ENCODE assay signal across 8 cellular contexts in the genomic region with DNA sequence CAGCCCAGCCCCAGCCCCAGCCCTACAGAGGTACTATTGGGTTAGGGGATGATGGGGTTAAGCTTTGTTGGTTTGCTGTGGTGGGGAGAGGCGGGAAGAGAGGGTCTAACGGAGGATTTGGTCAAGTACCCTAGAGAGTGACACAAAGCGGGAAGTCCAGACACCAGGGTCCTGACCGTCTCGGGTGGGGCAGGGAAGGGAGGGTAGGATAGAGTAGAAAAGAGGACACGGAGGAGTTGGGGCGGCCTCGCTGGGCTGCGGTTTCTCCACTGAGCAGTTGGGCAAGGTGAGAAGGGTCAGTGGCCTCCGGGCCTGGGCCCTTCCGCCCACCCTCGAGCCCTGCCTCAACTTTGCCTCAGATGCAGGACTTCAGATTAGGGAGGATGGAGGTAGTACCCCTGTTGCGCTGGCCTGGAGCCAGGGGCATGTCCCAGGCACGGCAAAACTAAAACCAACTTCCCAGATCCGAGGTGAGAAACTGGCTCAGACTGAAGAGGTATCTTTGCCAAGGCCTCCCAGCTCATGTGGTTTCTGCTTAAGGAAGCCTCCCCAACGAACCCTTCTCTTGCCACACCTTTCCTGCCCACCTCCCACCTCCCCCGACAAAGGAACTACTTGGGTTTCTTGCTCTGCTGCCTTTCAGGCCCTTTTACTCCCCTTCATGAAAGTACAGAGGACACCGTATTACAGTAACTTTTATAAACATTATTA. TPM values are rescaled to one million over a fixed set of nuclear protein-coding genes. Genes with fewer than 3 reads are reported as not detected.
DNase-seq lines count a peak whose midpoint lies in the region; ATAC-seq and TF ChIP-seq lines count a peak whose summit lies in the region.

No MANE protein-coding gene starts in this region.

- no peaks in the 10 kb centered on the region for H3K27me3 Mint-ChIP-seq in activated T-helper 17 cell treated with anti-CD3 and anti-CD28 coated beads, Interleukin-2, amount 50 U/mL, for 72 hours

- H3K4me1 Mint-ChIP-seq in activated T-helper 17 cell treated with anti-CD3 and anti-CD28 coated beads, Interleukin-2, amount 50 U/mL, for 72 hours: peaks cover 36% of the 10 kb centered on the region

- H3K27me3 ChIP-seq in BLaER1: no peaks in the 10 kb centered on the region
- no peaks in the 10 kb centered on the region; the same call in 1 of the 2 replicates for H3K27me3 ChIP-seq in HUES48 (ENCODE audit: control insufficient read depth, insufficient read depth, low read length)
- H3K27me3 ChIP-seq in right atrium auricular region: no peaks in the 10 kb centered on the region
- no peaks in the 10 kb centered on the region for H3K27me3 ChIP-seq in gastrocnemius medialis

- TF ChIP-seq CTCF in right atrium auricular region (IDR thresholded peaks at IDR 0.05) (no peak), gastrocnemius medialis (IDR thresholded peaks at IDR 0.05 in 4 of 5, conservative IDR thresholded peaks at IDR 0.05 in 1 of 5) (no peak)

- in situ Hi-C loops in gastrocnemius medialis (cut with MboI; ENCODE audit: low sequenced_read_pairs in 4 of 4): loop anchor here in 1 of 4 donors (25.0 kb wide), 1 partner anchor 467 kb away; the partner anchor contains the start of gene UBL7

- peak; percentile 2 for ATAC-seq in activated T-helper 17 cell treated with anti-CD3 and anti-CD28 coated beads, Interleukin-2, amount 50 U/mL, for 72 hours (replicated peaks)
- ATAC-seq in gastrocnemius medialis (peak; percentile 11), HG03108 (IDR thresholded peaks at IDR 0.05; ENCODE audit: unreplicated experiment) (no peak)

- H3K9me3 Mint-ChIP-seq in activated T-helper 17 cell treated with anti-CD3 and anti-CD28 coated beads, Interleukin-2, amount 50 U/mL, for 72 hours: no peaks in the 10 kb centered on the region

- peak; percentile 59 for DNase-seq in right atrium auricular region (ENCODE audit: low spot score)
- no peak for DNase-seq in gastrocnemius medialis
- DNase-seq in ureter (ENCODE audit: low spot score): no peak
- DNase-seq in NCI-H345 treated with DMSO at 0.1 percent for 48 hours (lab: John Stamatoyannopoulos, UW; ENCODE audit: unreplicated experiment): no peak

- peaks cover 59% of the 10 kb centered on the region for H3K36me3 Mint-ChIP-seq in activated T-helper 17 cell treated with anti-CD3 and anti-CD28 coated beads, Interleukin-2, amount 50 U/mL, for 72 hours (ENCODE audit: low read depth)

- H3K4me3 Mint-ChIP-seq in activated T-helper 17 cell treated with anti-CD3 and anti-CD28 coated beads, Interleukin-2, amount 50 U/mL, for 72 hours: peak overlapping the region; percentile 98

- intact Hi-C loops in gastrocnemius medialis (cut with DNase I; ENCODE audit: low total_unique reads): loop anchor here (5.0 to 10.0 kb wide), 3 partner anchors 470 to 1457 kb away; partner anchors contain the start of genes ARID3B, SIN3A and UBL7

- peak overlapping the region; percentile 97 for H3K4me2 ChIP-seq in BLaER1

- H3K4me1 ChIP-seq in BLaER1 (peaks cover 81% of the 10 kb centered on the region), HUES48 (ENCODE audit: control insufficient read depth, insufficient read depth, low read length) (peaks cover 9% of the 10 kb centered on the region), right atrium auricular region (peaks cover 0 to 85% of the 10 kb centered on the region in 2 donors), gastrocnemius medialis (peaks cover 50 to 56% of the 10 kb centered on the region in 2 donors)

- H3K27ac ChIP-seq in BLaER1 (peak overlapping the region; percentile 87), HUES48 (ENCODE audit: low read depth, low read length) (peak overlapping the region; percentile 64), right atrium auricular region (peak overlapping the region; percentile 93 to 97), gastrocnemius medialis (peak overlapping the region; percentile 89 to 98 (median 93))

- H3K36me3 ChIP-seq in BLaER1: peaks cover 20% of the 10 kb centered on the region
- H3K36me3 ChIP-seq in HUES48 (ENCODE audit: control insufficient read depth, insufficient read depth, low read length): peaks cover 21% of the 10 kb centered on the region
- peaks cover 10% of the 10 kb centered on the region for H3K36me3 ChIP-seq in right atrium auricular region
- peaks cover 0 to 16% of the 10 kb centered on the region in 2 donors for H3K36me3 ChIP-seq in gastrocnemius medialis

- H3K4me3 ChIP-seq in BLaER1 (peak overlapping the region; percentile 88), HUES48 (ENCODE audit: low read depth, low read length) (peak overlapping the region; percentile 93), right atrium auricular region (peak overlapping the region; percentile 72 to 92), gastrocnemius medialis (peak overlapping the region; percentile 82 to 97 (median 90))

- H3K27ac Mint-ChIP-seq in activated T-helper 17 cell treated with anti-CD3 and anti-CD28 coated beads, Interleukin-2, amount 50 U/mL, for 72 hours: peak overlapping the region; percentile 93

- no peak for TF ChIP-seq POLR2A in gastrocnemius medialis (IDR thresholded peaks at IDR 0.05)

- H3K9me3 ChIP-seq in BLaER1 (no peaks in the 10 kb centered on the region), HUES48 (ENCODE audit: control insufficient read depth, insufficient read depth, low read length) (no peaks in the 10 kb centered on the region), right atrium auricular region (no peaks in the 10 kb centered on the region), gastrocnemius medialis (no peaks in the 10 kb centered on the region)

- H3K9ac ChIP-seq in BLaER1 (peak overlapping the region; percentile 86), HUES48 (ENCODE audit: low read depth, low read length) (peak overlapping the region; percentile 59)

- H4K20me1 ChIP-seq in BLaER1: peaks cover 39% of the 10 kb centered on the region

RNA-seq across cellular contexts. Expression of gene PML, which starts 0.6 kb away (rescaled TPM):
- 10 to 100 TPM; 67.4 to 74.1 TPM for total RNA-seq in activated T-helper 17 cell treated with anti-CD3 and anti-CD28 coated beads, Interleukin-2, amount 50 U/mL, for 72 hours
- total RNA-seq in right atrium auricular region (10 to 100 TPM; 27.3 to 36.1 TPM), gastrocnemius medialis (10 to 100 TPM; 17.3 to 42.1 (median 21.2) TPM), ureter (102 TPM)

RNA-seq across cellular contexts. Expression of gene STOML1, which starts 3.0 kb away (rescaled TPM):
- 1 to 10 TPM; 4.8 to 7.3 TPM for total RNA-seq in activated T-helper 17 cell treated with anti-CD3 and anti-CD28 coated beads, Interleukin-2, amount 50 U/mL, for 72 hours
- 10 to 100 TPM; 11.8 to 23.5 TPM for total RNA-seq in right atrium auricular region
- total RNA-seq in gastrocnemius medialis: 10 to 100 TPM; 15.2 to 28.8 (median 16.9) TPM
- 15.0 TPM for total RNA-seq in ureter
